In genomic region chr3:119258915-119259314, GRCh38 we compare ENCODE assay signal across 10 cellular contexts. TPM values are rescaled to one million over a fixed set of nuclear protein-coding genes. Genes with fewer than 3 reads are reported as not detected.
DNase-seq lines count a peak whose midpoint lies in the region; ATAC-seq and TF ChIP-seq lines count a peak whose summit lies in the region.
"Had no signal": no experiment of that assay in that cellular context is flagged by ENCODE, and none has a peak within 500 bp of the region (broad histone marks: within the 10 kb centered on the region; RNA-seq: fewer than 3 reads in every experiment).

No MANE protein-coding gene starts in this region.

- CTCF ChIA-PET in activated CD4-positive, alpha-beta memory T cell treated with anti-CD3 and anti-CD28 coated beads, Interleukin-2, amount 10 ng/mL, durations not matched to agents 7 days and 5 days (lab: Charles Lee), result interaction anchor here (2.7 kb wide), 1 partner anchor 18 kb away, joined by 9 read pairs; the partner anchor contains the start of gene B4GALT4

- H3K27me3 Mint-ChIP-seq in nephron (ENCODE audit: low read depth), result no peaks in the 10 kb centered on the region
- peaks cover 6% of the 10 kb centered on the region for H3K27me3 Mint-ChIP-seq in activated CD4-positive, alpha-beta memory T cell treated with anti-CD3 and anti-CD28 coated beads, Interleukin-2, amount 10 ng/mL, durations not matched to agents 7 days and 5 days

- no peak for TF ChIP-seq CTCF in nephron (IDR thresholded peaks at IDR 0.05; ENCODE audit: unreplicated experiment in 3 of 3)

- H3K9me3 Mint-ChIP-seq in nephron, result no peaks in the 10 kb centered on the region
- H3K9me3 Mint-ChIP-seq in activated CD4-positive, alpha-beta memory T cell treated with anti-CD3 and anti-CD28 coated beads, Interleukin-2, amount 10 ng/mL, durations not matched to agents 7 days and 5 days, result no peaks in the 10 kb centered on the region

- no peak overlapping the region for H3K4me3 Mint-ChIP-seq in nephron
- H3K4me3 Mint-ChIP-seq in activated CD4-positive, alpha-beta memory T cell treated with anti-CD3 and anti-CD28 coated beads, Interleukin-2, amount 10 ng/mL, durations not matched to agents 7 days and 5 days, result no peak overlapping the region

- H3K27ac Mint-ChIP-seq in nephron, result peak overlapping the region in 2 of 3 experiments; percentile 42 to 59
- H3K27ac Mint-ChIP-seq in activated CD4-positive, alpha-beta memory T cell treated with anti-CD3 and anti-CD28 coated beads, Interleukin-2, amount 10 ng/mL, durations not matched to agents 7 days and 5 days, result no peak overlapping the region

- no peaks in the 10 kb centered on the region for H3K36me3 Mint-ChIP-seq in nephron (ENCODE audit: low read depth)
- H3K36me3 Mint-ChIP-seq in activated CD4-positive, alpha-beta memory T cell treated with anti-CD3 and anti-CD28 coated beads, Interleukin-2, amount 10 ng/mL, durations not matched to agents 7 days and 5 days (ENCODE audit: low read depth), result no peaks in the 10 kb centered on the region

- POLR2A ChIA-PET in activated CD4-positive, alpha-beta memory T cell treated with anti-CD3 and anti-CD28 coated beads, Interleukin-2, amount 10 ng/mL, durations not matched to agents 7 days and 5 days (lab: Charles Lee), result no interaction called here

- ATAC-seq in GM19023 (IDR thresholded peaks at IDR 0.05; ENCODE audit: unreplicated experiment) (peak; percentile 88), HG02884 (IDR thresholded peaks at IDR 0.05; ENCODE audit: unreplicated experiment) (peak; percentile 85)

- DNase-seq in NOMO-1 treated with dmso at 0.1 percent for 144 hours (lab: John Stamatoyannopoulos, UW; ENCODE audit: unreplicated experiment) (peak; percentile 37), NCI-H2171 (lab: John Stamatoyannopoulos, UW) (no peak), middle frontal gyrus (ENCODE audit: extremely low spot score, low spot score) (no peak)
- no peak for DNase-seq in activated CD4-positive, alpha-beta memory T cell treated with anti-CD3 and anti-CD28 coated beads, Interleukin-2, amount 10 ng/mL, durations not matched to agents 7 days and 5 days
- no peak for DNase-seq in stimulated activated CD4-positive, alpha-beta T cell treated with anti-CD3 and anti-CD28 coated beads, Interleukin-4, amount 100 ng/mL, for 4 hours
- DNase-seq: activated T-cell treated with anti-CD3 and anti-CD28 coated beads, Interleukin-2, amount 50 U/mL, for 1 hour; NCI-H345 had no signal

- H3K4me1 Mint-ChIP-seq in nephron, result peaks cover 22% of the 10 kb centered on the region
- H3K4me1 Mint-ChIP-seq in activated CD4-positive, alpha-beta memory T cell treated with anti-CD3 and anti-CD28 coated beads, Interleukin-2, amount 10 ng/mL, durations not matched to agents 7 days and 5 days, result no peaks in the 10 kb centered on the region

RNA-seq across cellular contexts. Expression of gene B4GALT4, which starts 18.2 kb away (rescaled TPM):
- total RNA-seq in activated CD4-positive, alpha-beta memory T cell treated with anti-CD3 and anti-CD28 coated beads, Interleukin-2, amount 10 ng/mL, durations not matched to agents 7 days and 5 days, result 10 to 100 TPM; 10.9 to 11.6 TPM

RNA-seq across cellular contexts. Expression of gene ARHGAP31, which starts 35.3 kb away (rescaled TPM):
- total RNA-seq in activated CD4-positive, alpha-beta memory T cell treated with anti-CD3 and anti-CD28 coated beads, Interleukin-2, amount 10 ng/mL, durations not matched to agents 7 days and 5 days, result 1 to 10 TPM; 3.7 to 4.5 TPM
